ENCODE assay signal across 8 cellular contexts in genomic region chr3:128497305-128498126, GRCh38. TPM values are rescaled to one million over a fixed set of nuclear protein-coding genes. Genes with fewer than 3 reads are reported as not detected.
DNase-seq lines count a peak whose midpoint lies in the region; ATAC-seq and TF ChIP-seq lines count a peak whose summit lies in the region.

No MANE protein-coding gene starts in this region.

- peaks cover 9% of the 10 kb centered on the region for H3F3A ChIP-seq in neural progenitor cell (ENCODE audit: low read depth)

- peaks cover 7 to 21% (median 8%) of the 10 kb centered on the region in 3 donors for H3K4me1 Mint-ChIP-seq in CD8-positive, alpha-beta memory T cell
- peaks cover 21% of the 10 kb centered on the region for H3K4me1 Mint-ChIP-seq in neural progenitor cell

- H3K4me3 Mint-ChIP-seq in CD8-positive, alpha-beta memory T cell = peak overlapping the region; percentile 51 to 77 (median 70)
- peak overlapping the region; percentile 84 for H3K4me3 Mint-ChIP-seq in neural progenitor cell

- no peaks in the 10 kb centered on the region for H3K4me1 ChIP-seq in CD8-positive, alpha-beta memory T cell (ENCODE audit: insufficient read depth, low read length)
- H3K4me1 ChIP-seq in HUES64 (ENCODE audit: insufficient read depth, low read length) (peaks cover 4% of the 10 kb centered on the region; the same call in 1 of the 2 replicates), neural progenitor cell (peaks cover 14% of the 10 kb centered on the region), stomach smooth muscle (ENCODE audit: control insufficient read depth, insufficient read depth, low read length) (peaks cover 17% of the 10 kb centered on the region)

- no peak overlapping the region for H3K9ac ChIP-seq in HUES64 (ENCODE audit: low read depth, low read length)
- no peak overlapping the region for H3K9ac ChIP-seq in neural progenitor cell
- no peak overlapping the region for H3K9ac ChIP-seq in stomach smooth muscle (ENCODE audit: low read length in 2 of 2)

- H3K4me3 ChIP-seq in CD8-positive, alpha-beta memory T cell (ENCODE audit: low read length) = no peak overlapping the region
- H3K4me3 ChIP-seq in HUES64 (ENCODE audit: low read length) (peak overlapping the region; percentile 51), fibroblast of mammary gland (ENCODE audit: control insufficient read depth, low read depth, low read length) (peak overlapping the region; percentile 39), neural progenitor cell (peak overlapping the region; percentile 68), stomach smooth muscle (ENCODE audit: low read length in 2 of 2) (peak overlapping the region; percentile 52 to 64)

- H3K79me2 ChIP-seq in neural progenitor cell (ENCODE audit: low read depth) = no peaks in the 10 kb centered on the region

- peak; percentile 37 for TF ChIP-seq CTCF in fibroblast of mammary gland (conservative IDR thresholded peaks at IDR 0.05; ENCODE audit: control insufficient read depth, insufficient read depth, low read depth, low read length)
- peak; percentile 76 for TF ChIP-seq CTCF in neural progenitor cell (IDR thresholded peaks at IDR 0.05)

- no peaks in the 10 kb centered on the region for H3K9me3 ChIP-seq in CD8-positive, alpha-beta memory T cell (ENCODE audit: low read length)
- H3K9me3 ChIP-seq in HUES64 (ENCODE audit: insufficient read depth, low read depth, low read length) (no peaks in the 10 kb centered on the region), neural progenitor cell (ENCODE audit: low read depth) (no peaks in the 10 kb centered on the region), stomach smooth muscle (ENCODE audit: control insufficient read depth in 2 of 2, low read length in 2 of 2) (no peaks in the 10 kb centered on the region)

- peaks cover 44% of the 10 kb centered on the region for H4K20me1 ChIP-seq in neural progenitor cell (ENCODE audit: low read depth)

- peaks cover 54 to 85% of the 10 kb centered on the region in 2 donors for H3K27me3 Mint-ChIP-seq in CD8-positive, alpha-beta memory T cell
- peaks cover 62% of the 10 kb centered on the region for H3K27me3 Mint-ChIP-seq in neural progenitor cell (ENCODE audit: insufficient read depth, low read depth)

- H2AFZ ChIP-seq in neural progenitor cell (replicated peaks) = peak overlapping the region; percentile 84

- CTCF ChIA-PET in CD8-positive, alpha-beta memory T cell (lab: Charles Lee) = interaction anchor here (0.6 to 1.9 kb wide), 8 partner anchors 15 to 306 kb away, joined by 3 to 7 read pairs (median 3); no protein-coding TSS in a partner anchor

- H3K36me3 Mint-ChIP-seq in CD8-positive, alpha-beta memory T cell = no peaks in the 10 kb centered on the region
- H3K36me3 Mint-ChIP-seq in neural progenitor cell = no peaks in the 10 kb centered on the region

- H3K27ac ChIP-seq in CD8-positive, alpha-beta memory T cell (ENCODE audit: low read depth, low read length) = no peak overlapping the region
- H3K27ac ChIP-seq in HUES64 (ENCODE audit: low read depth, low read length) (no peak overlapping the region), neural progenitor cell (no peak overlapping the region), stomach smooth muscle (ENCODE audit: low read length) (no peak overlapping the region)

- no peaks in the 10 kb centered on the region for H3K9me3 Mint-ChIP-seq in CD8-positive, alpha-beta memory T cell
- peaks cover 5% of the 10 kb centered on the region for H3K9me3 Mint-ChIP-seq in neural progenitor cell

- H3K27me3 ChIP-seq in CD8-positive, alpha-beta memory T cell (ENCODE audit: insufficient read depth, low read length, poor library complexity, severe bottlenecking) = peaks cover 29% of the 10 kb centered on the region
- H3K27me3 ChIP-seq in HUES64 (ENCODE audit: insufficient read depth, low read length) (peaks cover 75% of the 10 kb centered on the region), neural progenitor cell (peaks cover 100% of the 10 kb centered on the region), stomach smooth muscle (ENCODE audit: control insufficient read depth in 1 of 2, insufficient read depth in 2 of 2, low read length in 2 of 2) (peaks cover 59 to 69% of the 10 kb centered on the region in 2 donors)

- no peaks in the 10 kb centered on the region for H3K36me3 ChIP-seq in CD8-positive, alpha-beta memory T cell (ENCODE audit: insufficient read depth, low read length)
- H3K36me3 ChIP-seq in HUES64 (ENCODE audit: insufficient read depth, low read length) (no peaks in the 10 kb centered on the region), neural progenitor cell (no peaks in the 10 kb centered on the region), stomach smooth muscle (ENCODE audit: control insufficient read depth in 2 of 2, insufficient read depth in 2 of 2, low read length in 2 of 2) (no peaks in the 10 kb centered on the region)

- peak; percentile 45 to 67 (median 53) for DNase-seq in CD8-positive, alpha-beta memory T cell
- peak; percentile 92 for DNase-seq in OCI-M1 (lab: John Stamatoyannopoulos, UW)
- DNase-seq in activated T-cell treated with anti-CD3 and anti-CD28 coated beads, Interleukin-2, amount 50 U/mL, for 48 hours = peak; percentile 81 to 84
- no peak for DNase-seq in fibroblast of mammary gland (ENCODE audit: low read depth)
- peak; percentile 90 for DNase-seq in neural progenitor cell (ENCODE audit: low spot score)

- no peak for ATAC-seq in HG02763 (IDR thresholded peaks at IDR 0.05; ENCODE audit: unreplicated experiment)

- H3K27ac Mint-ChIP-seq in CD8-positive, alpha-beta memory T cell = no peak overlapping the region
- H3K27ac Mint-ChIP-seq in neural progenitor cell = no peak overlapping the region

- H3K4me2 ChIP-seq in neural progenitor cell = peak overlapping the region; percentile 76

- 2% methylated on average over 76 of the region's 77 CpGs for WGBS in HUES64

- POLR2A ChIA-PET in CD8-positive, alpha-beta memory T cell (lab: Charles Lee) = no interaction called here

RNA-seq across cellular contexts. Expression of gene GATA2, which starts 4.5 kb away (rescaled TPM):
- total RNA-seq in CD8-positive, alpha-beta memory T cell = not detected
- polyA plus RNA-seq in CD8-positive, alpha-beta memory T cell = not detected
- 0.55 TPM for polyA plus RNA-seq in HUES64 (2013, experiment 1 of 2)
- 0.63 TPM for polyA plus RNA-seq in HUES64 (2013, experiment 2 of 2)
- 0.09 TPM in 1 of 2 replicates, not detected in the other for total RNA-seq in neural progenitor cell (ENCODE audit: low replicate concordance)

RNA-seq across cellular contexts. Expression of gene DNAJB8, which starts 30.8 kb away (rescaled TPM):
- not detected for total RNA-seq in CD8-positive, alpha-beta memory T cell
- not detected for polyA plus RNA-seq in CD8-positive, alpha-beta memory T cell
- polyA plus RNA-seq in HUES64 (2013, experiment 1 of 2) = not detected
- not detected for polyA plus RNA-seq in HUES64 (2013, experiment 2 of 2)
- total RNA-seq in neural progenitor cell (ENCODE audit: low replicate concordance) = not detected in 2 replicates
